ENCODE assay signal across 14 cellular contexts in genomic region chr22:27667121-27667843, GRCh38.
DNase-seq lines count a peak whose midpoint lies in the region; ATAC-seq, FAIRE-seq and TF ChIP-seq lines count a peak whose summit lies in the region.
"Had no signal": no experiment of that assay in that cellular context is flagged by ENCODE, and none has a peak within 500 bp of the region (broad histone marks: within the 10 kb centered on the region; RNA-seq: fewer than 3 reads in every experiment).

No MANE protein-coding gene starts in this region.

- H3K4me1 Mint-ChIP-seq in CD14-positive monocyte (peaks cover 46% of the 10 kb centered on the region), progenitor cell of endocrine pancreas (ENCODE audit: low read depth) (peaks cover 36% of the 10 kb centered on the region)

- no peak overlapping the region for H3K4me3 Mint-ChIP-seq in CD14-positive monocyte
- H3K4me3 Mint-ChIP-seq in progenitor cell of endocrine pancreas (ENCODE audit: low read depth): peak overlapping the region; percentile 16
- H3K4me3 Mint-ChIP-seq: activated CD8-positive, alpha-beta T cell treated with anti-CD3 and anti-CD28 coated beads, Interleukin-2, amount 10 ng/mL, durations not matched to agents 7 days and 5 days had no signal

- H3K36me3 ChIP-seq in right atrium auricular region: no peaks in the 10 kb centered on the region
- H3K36me3 ChIP-seq: neutrophil, SJSA1 had no signal

- H3K27me3 ChIP-seq in right atrium auricular region: no peaks in the 10 kb centered on the region
- H3K27me3 ChIP-seq: SJSA1 had no signal

- ATAC-seq in GM21529 (IDR thresholded peaks at IDR 0.05; ENCODE audit: unreplicated experiment) (no peak), GM21381 (IDR thresholded peaks at IDR 0.05; ENCODE audit: unreplicated experiment) (no peak)
- ATAC-seq: activated CD8-positive, alpha-beta T cell treated with anti-CD3 and anti-CD28 coated beads, Interleukin-2, amount 10 ng/mL, durations not matched to agents 7 days and 5 days had no signal

- H3K9me3 ChIP-seq in right atrium auricular region: peaks cover 3 to 5% of the 10 kb centered on the region in 2 donors
- H3K9me3 ChIP-seq: neutrophil had no signal

- no peak for DNase-seq in CD14-positive monocyte (ENCODE audit: low spot score)
- peak; percentile 61 for DNase-seq in RCC 7860 (ENCODE audit: low spot score)
- no peak for DNase-seq in right atrium auricular region (ENCODE audit: low spot score)
- DNase-seq in progenitor cell of endocrine pancreas (ENCODE audit: low spot score, unreplicated experiment): no peak
- no peak for DNase-seq in H54 (ENCODE audit: insufficient read length, low spot score)
- no peak for DNase-seq in activated CD4-positive, alpha-beta T cell treated with anti-CD3 and anti-CD28 coated beads for 48 hours
- DNase-seq: activated CD8-positive, alpha-beta T cell treated with anti-CD3 and anti-CD28 coated beads, Interleukin-2, amount 10 ng/mL, durations not matched to agents 7 days and 5 days; activated gamma-delta T cell treated with Interleukin-2 at 50 U/mL for 16 hours; stimulated activated CD4-positive, alpha-beta T cell treated with anti-CD3 and anti-CD28 coated beads, Interleukin-15, amount 100 ng/mL, for 24 hours had no signal

- TF ChIP-seq CTCF in CD14-positive monocyte (IDR thresholded peaks at IDR 0.05) (no peak), right atrium auricular region (IDR thresholded peaks at IDR 0.05) (no peak), progenitor cell of endocrine pancreas (IDR thresholded peaks at IDR 0.05; ENCODE audit: unreplicated experiment) (no peak)

- peaks cover 0 to 56% of the 10 kb centered on the region in 2 donors for H3K4me1 ChIP-seq in right atrium auricular region

- intact Hi-C loops in CD14-positive monocyte (cut with micrococcal nuclease): no loop called here

- no peak overlapping the region for H3K4me3 ChIP-seq in right atrium auricular region
- H3K4me3 ChIP-seq: SJSA1 had no signal

- H3K27me3 Mint-ChIP-seq in CD14-positive monocyte (ENCODE audit: low read depth in 3 of 3) (peaks cover 0 to 3% (median 0%) of the 10 kb centered on the region in 3 donors), progenitor cell of endocrine pancreas (peaks cover 5% of the 10 kb centered on the region)

- H3K27ac Mint-ChIP-seq in CD14-positive monocyte: peak overlapping the region in 5 of 7 donors; percentile 26 to 54 (median 40)
- peak overlapping the region; percentile 58 for H3K27ac Mint-ChIP-seq in progenitor cell of endocrine pancreas
- H3K27ac Mint-ChIP-seq: activated CD8-positive, alpha-beta T cell treated with anti-CD3 and anti-CD28 coated beads, Interleukin-2, amount 10 ng/mL, durations not matched to agents 7 days and 5 days had no signal

- peak overlapping the region; percentile 59 to 91 for H3K27ac ChIP-seq in right atrium auricular region
- H3K27ac ChIP-seq: neutrophil, SJSA1 had no signal

- H3K9me3 Mint-ChIP-seq in CD14-positive monocyte (peaks cover 2 to 7% (median 6%) of the 10 kb centered on the region in 7 donors), progenitor cell of endocrine pancreas (ENCODE audit: low read depth) (peaks cover 8% of the 10 kb centered on the region)

- peaks cover 0 to 4% of the 10 kb centered on the region in 2 donors for H3K36me3 Mint-ChIP-seq in CD14-positive monocyte
- peaks cover 3% of the 10 kb centered on the region for H3K36me3 Mint-ChIP-seq in progenitor cell of endocrine pancreas (ENCODE audit: insufficient read depth)

- FAIRE-seq in RCC 7860 (lab: Jason Lieb, UNC) (no peak), H54 (lab: Jason Lieb, UNC) (no peak)
- FAIRE-seq: endothelial cell of umbilical vein had no signal

- no peak for TF ChIP-seq POLR2A in H54 (IDR thresholded peaks at IDR 0.05; ENCODE audit: low read depth, low read length)
